In the genomic region with DNA sequence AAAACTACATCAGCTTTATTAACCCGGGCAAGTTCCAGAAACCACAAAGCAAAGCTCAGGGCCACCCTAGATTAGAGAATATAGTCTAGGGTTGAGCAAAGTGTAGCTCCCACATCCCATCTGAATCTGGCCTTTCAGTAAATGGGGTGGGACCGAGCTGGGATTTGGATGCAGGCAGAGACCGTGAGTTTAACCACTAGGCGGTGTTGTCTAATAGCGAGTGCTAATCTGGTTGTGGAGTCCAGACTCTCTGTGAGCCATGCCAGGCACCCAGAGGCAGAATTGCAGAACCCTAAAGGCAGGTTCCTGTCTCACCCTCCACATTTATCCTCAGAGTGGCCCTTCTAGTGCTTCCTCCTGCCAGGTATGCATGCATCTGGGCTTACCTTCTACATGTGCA, we compare ENCODE assay signal across 9 cellular contexts.
DNase-seq lines count a peak whose midpoint lies in the region; ATAC-seq, FAIRE-seq and TF ChIP-seq lines count a peak whose summit lies in the region.
"Had no signal": no experiment of that assay in that cellular context is flagged by ENCODE, and none has a peak within 500 bp of the region (broad histone marks: within the 10 kb centered on the region; RNA-seq: fewer than 3 reads in every experiment).

No MANE protein-coding gene starts in this region.

- H3K27me3 Mint-ChIP-seq in endothelial cell (ENCODE audit: unreplicated experiment) (peaks cover 2% of the 10 kb centered on the region), T-cell (peaks cover 0 to 17% of the 10 kb centered on the region in 2 donors)
- H3K27me3 Mint-ChIP-seq: stimulated activated naive CD8-positive, alpha-beta T cell treated with anti-CD3 and anti-CD28 coated beads, Interleukin-15, Interleukin-2, amounts not matched to agents 100 ng/mL and 50 ng/mL, for 24 hours had no signal

- no peak overlapping the region for H3K27ac ChIP-seq in testis

- CTCF ChIA-PET in T-cell (lab: Charles Lee), result no interaction called here

- no peaks in the 10 kb centered on the region for H3K27me3 ChIP-seq in testis

- intact Hi-C loops in testis (cut with DNase I; ENCODE audit: low total_unique reads), result no loop called here

- H3K4me3 ChIP-seq in testis, result no peak overlapping the region

- H3K4me1 Mint-ChIP-seq in endothelial cell (ENCODE audit: unreplicated experiment) (peaks cover 7% of the 10 kb centered on the region), T-cell (no peaks in the 10 kb centered on the region)

- DNase-seq in D341Med (ENCODE audit: low spot score) (peak; percentile 78), NCI-H446 treated with DMSO at 0.1 percent for 48 hours (lab: John Stamatoyannopoulos, UW) (peak; percentile 18), endothelial cell (ENCODE audit: low spot score) (peak; percentile 55), testis (peak; percentile 75), T-cell (no peak), GM12891 (ENCODE audit: insufficient read length, low spot score) (no peak)
- DNase-seq in activated effector memory CD4-positive, alpha-beta T cell treated with anti-CD3 and anti-CD28 coated beads, Interleukin-2, amount 50 U/mL, for 16 hours, result no peak

- H3K9me3 ChIP-seq in testis, result no peaks in the 10 kb centered on the region

- FAIRE-seq in GM12891 (lab: Jason Lieb, UNC), result no peak

- ATAC-seq in GM19455 (IDR thresholded peaks at IDR 0.05; ENCODE audit: unreplicated experiment), result peak; percentile 63
- no peak for ATAC-seq in T-cell (replicated peaks in 1 of 4)

- H3K36me3 ChIP-seq in testis (ENCODE audit: low read depth, missing control alignments), result no peaks in the 10 kb centered on the region

- no peaks in the 10 kb centered on the region for H3K9me3 Mint-ChIP-seq in endothelial cell (ENCODE audit: unreplicated experiment)
- no peaks in the 10 kb centered on the region for H3K9me3 Mint-ChIP-seq in T-cell
- H3K9me3 Mint-ChIP-seq: stimulated activated naive CD8-positive, alpha-beta T cell treated with anti-CD3 and anti-CD28 coated beads, Interleukin-15, Interleukin-2, amounts not matched to agents 100 ng/mL and 50 ng/mL, for 24 hours had no signal

- 61 to 85% methylated on average over 4 to 5 of the region's 5 CpGs for WGBS in testis, 2 donors

- POLR2A ChIA-PET in T-cell (lab: Charles Lee), result no interaction called here

- H3K4me3 Mint-ChIP-seq in endothelial cell (ENCODE audit: unreplicated experiment), result no peak overlapping the region
- H3K4me3 Mint-ChIP-seq in T-cell, result no peak overlapping the region
- H3K4me3 Mint-ChIP-seq: stimulated activated naive CD8-positive, alpha-beta T cell treated with anti-CD3 and anti-CD28 coated beads, Interleukin-15, Interleukin-2, amounts not matched to agents 100 ng/mL and 50 ng/mL, for 24 hours had no signal

- no peaks in the 10 kb centered on the region for H3K4me1 ChIP-seq in testis

- TF ChIP-seq CTCF in endothelial cell (IDR thresholded peaks at IDR 0.05; ENCODE audit: unreplicated experiment) (peak; percentile 58), testis (IDR thresholded peaks at IDR 0.05) (peak in 2 of 3 experiments; percentile 24 to 32)

- TF ChIP-seq POLR2A in testis (IDR thresholded peaks at IDR 0.05) (no peak), GM12891 (IDR thresholded peaks at IDR 0.05; ENCODE audit: low read depth, low read length) (no peak)

- H3K36me3 Mint-ChIP-seq in endothelial cell (ENCODE audit: low read depth, unreplicated experiment) (no peaks in the 10 kb centered on the region), T-cell (no peaks in the 10 kb centered on the region)

- no peak overlapping the region for H3K27ac Mint-ChIP-seq in endothelial cell (ENCODE audit: unreplicated experiment)
- H3K27ac Mint-ChIP-seq in T-cell, result no peak overlapping the region
- H3K27ac Mint-ChIP-seq: stimulated activated naive CD8-positive, alpha-beta T cell treated with anti-CD3 and anti-CD28 coated beads, Interleukin-15, Interleukin-2, amounts not matched to agents 100 ng/mL and 50 ng/mL, for 24 hours had no signal

TF ChIP-seq in GM12891, 5 proteins besides CTCF, POLR2A, EP300 and RAD21:
- TF ChIP-seq TAF1 (IDR thresholded peaks at IDR 0.05; ENCODE audit: low read depth, low read length) (no peak), SPI1 (IDR thresholded peaks at IDR 0.05; ENCODE audit: low read depth, low read length) (no peak), POLR2AphosphoS5 (IDR thresholded peaks at IDR 0.05; ENCODE audit: low read depth, low read length) (no peak), PAX5 (IDR thresholded peaks at IDR 0.05; ENCODE audit: insufficient read depth, low read length, severe bottlenecking) (no peak), POU2F2 (IDR thresholded peaks at IDR 0.05; ENCODE audit: low read depth, low read length) (no peak)

Comparison
In these comparisons a context has a peak if more than half of its experiments do, and no peak if none do; other contexts are left out.
1. DNase-seq: peak in D341Med (single experiment), NCI-H446 treated with DMSO at 0.1 percent for 48 hours (single experiment), endothelial cell (single experiment) and testis (single experiment); none in T-cell (0 of 34), activated effector memory CD4-positive, alpha-beta T cell treated with anti-CD3 and anti-CD28 coated beads, Interleukin-2, amount 50 U/mL, for 16 hours (single experiment) and GM12891 (single experiment).